Comparison of ENCODE assay signal across 9 cellular contexts in genomic region chr6:155882527-155883333, GRCh38.
A peak's percentile ranks its signal among the peaks of the same experiment; 100 is the strongest.
DNase-seq lines count a peak whose midpoint lies in the region; ATAC-seq, FAIRE-seq and TF ChIP-seq lines count a peak whose summit lies in the region.
"Had no signal": no experiment of that assay in that cellular context is flagged by ENCODE, and none has a peak within 500 bp of the region (broad histone marks: within the 10 kb centered on the region; RNA-seq: fewer than 3 reads in every experiment).

No MANE protein-coding gene starts in this region.

- peaks cover 0 to 30% (median 13%) of the 10 kb centered on the region in 9 donors for H3K4me1 ChIP-seq in heart right ventricle
- peaks cover 0 to 3% of the 10 kb centered on the region in 2 donors for H3K4me1 ChIP-seq in kidney (ENCODE audit: control insufficient read depth in 1 of 2, insufficient read depth in 1 of 2, low read depth in 1 of 2, low read length in 2 of 2)

- H3K27ac Mint-ChIP-seq in activated B cell treated with CpG ODN at 0.5 μM for 24 hours, result peak overlapping the region; percentile 33

- no peaks in the 10 kb centered on the region for H3K36me3 Mint-ChIP-seq in activated B cell treated with CpG ODN at 0.5 μM for 24 hours (ENCODE audit: low read depth)

- no peak overlapping the region for H3K4me3 ChIP-seq in coronary artery
- no peak overlapping the region for H3K4me3 ChIP-seq in heart right ventricle
- H3K4me3 ChIP-seq in kidney (ENCODE audit: low read length in 2 of 2), result no peak overlapping the region

- H3K27me3 Mint-ChIP-seq in activated B cell treated with CpG ODN at 0.5 μM for 24 hours, result no peaks in the 10 kb centered on the region

- ATAC-seq in GM19324 (IDR thresholded peaks at IDR 0.05; ENCODE audit: low FRiP score, unreplicated experiment) (peak; percentile 83), HG02870 (IDR thresholded peaks at IDR 0.05; ENCODE audit: unreplicated experiment) (peak; percentile 46), activated B cell treated with CpG ODN at 0.5 μM for 24 hours (ENCODE audit: low read depth) (no peak), heart right ventricle (no peak)

- TF ChIP-seq CTCF in activated B cell treated with CpG ODN at 0.5 μM for 24 hours (IDR thresholded peaks at IDR 0.05), result no peak
- TF ChIP-seq CTCF in coronary artery (IDR thresholded peaks at IDR 0.05), result no peak
- no peak for TF ChIP-seq CTCF in heart right ventricle (IDR thresholded peaks at IDR 0.05)
- TF ChIP-seq CTCF in kidney (IDR thresholded peaks at IDR 0.05; ENCODE audit: borderline replicate concordance, extremely low read depth, insufficient read depth), result no peak

- H3K4me3 Mint-ChIP-seq in activated B cell treated with CpG ODN at 0.5 μM for 24 hours, result no peak overlapping the region

- FAIRE-seq in kidney (lab: Jason Lieb, UNC), result no peak

- H3K27ac ChIP-seq in coronary artery (no peak overlapping the region), heart right ventricle (peak overlapping the region in 1 of 10 donors; percentile 28), kidney (ENCODE audit: low read depth in 2 of 2, low read length in 2 of 2) (peak overlapping the region in 1 of 2 donors; percentile 24)

- H3K4me1 Mint-ChIP-seq in activated B cell treated with CpG ODN at 0.5 μM for 24 hours, result peaks cover 24% of the 10 kb centered on the region

- 62 to 69% methylated on average over 4 of the region's 4 CpGs for WGBS in heart right ventricle, 2 donors

- POLR2A ChIA-PET in activated B cell treated with CpG ODN at 0.5 μM for 24 hours (lab: Charles Lee), result interaction anchor here (0.5 kb wide), 1 partner anchor 563 kb away, joined by 5 read pairs; no protein-coding TSS in a partner anchor

- H3K9me3 ChIP-seq in heart right ventricle (no peaks in the 10 kb centered on the region), kidney (ENCODE audit: control insufficient read depth in 1 of 2, low read length in 2 of 2) (no peaks in the 10 kb centered on the region)

- H3K9ac ChIP-seq in kidney (ENCODE audit: low read length in 2 of 2), result no peak overlapping the region

- intact Hi-C loops in activated B cell treated with CpG ODN at 0.5 μM for 24 hours (cut with micrococcal nuclease), result no loop called here
- intact Hi-C loops in heart right ventricle (cut with DNase I), result no loop called here
- intact Hi-C loops in kidney (cut with DNase I), result no loop called here

- CTCF ChIA-PET in activated B cell treated with CpG ODN at 0.5 μM for 24 hours (lab: Charles Lee), result no interaction called here

- H3K9me3 Mint-ChIP-seq in activated B cell treated with CpG ODN at 0.5 μM for 24 hours, result no peaks in the 10 kb centered on the region

- H3K36me3 ChIP-seq in heart right ventricle (no peaks in the 10 kb centered on the region), kidney (ENCODE audit: control insufficient read depth in 1 of 2, insufficient read depth in 2 of 2, low read length in 2 of 2) (no peaks in the 10 kb centered on the region)

- DNase-seq in activated B cell treated with CpG ODN at 0.5 μM for 24 hours (no peak), superior temporal gyrus (ENCODE audit: extremely low spot score) (peak; percentile 9), coronary artery (ENCODE audit: low spot score) (no peak), heart right ventricle (no peak), kidney (no peak)
- DNase-seq: activated CD4-positive, alpha-beta T cell treated with anti-CD3 and anti-CD28 coated beads, Interleukin-2, amount 50 U/mL, for 4 hours; H7 had no signal

- no peaks in the 10 kb centered on the region for H3K27me3 ChIP-seq in heart right ventricle

Comparison
In these comparisons a context has a peak if more than half of its experiments do, and no peak if none do; other contexts are left out.
1. ATAC-seq: peak in GM19324 (single experiment) and HG02870 (single experiment); none in activated B cell treated with CpG ODN at 0.5 μM for 24 hours (single experiment) and heart right ventricle (0 of 8).